25 cellular contexts compared by ENCODE assay signal in the genomic region with DNA sequence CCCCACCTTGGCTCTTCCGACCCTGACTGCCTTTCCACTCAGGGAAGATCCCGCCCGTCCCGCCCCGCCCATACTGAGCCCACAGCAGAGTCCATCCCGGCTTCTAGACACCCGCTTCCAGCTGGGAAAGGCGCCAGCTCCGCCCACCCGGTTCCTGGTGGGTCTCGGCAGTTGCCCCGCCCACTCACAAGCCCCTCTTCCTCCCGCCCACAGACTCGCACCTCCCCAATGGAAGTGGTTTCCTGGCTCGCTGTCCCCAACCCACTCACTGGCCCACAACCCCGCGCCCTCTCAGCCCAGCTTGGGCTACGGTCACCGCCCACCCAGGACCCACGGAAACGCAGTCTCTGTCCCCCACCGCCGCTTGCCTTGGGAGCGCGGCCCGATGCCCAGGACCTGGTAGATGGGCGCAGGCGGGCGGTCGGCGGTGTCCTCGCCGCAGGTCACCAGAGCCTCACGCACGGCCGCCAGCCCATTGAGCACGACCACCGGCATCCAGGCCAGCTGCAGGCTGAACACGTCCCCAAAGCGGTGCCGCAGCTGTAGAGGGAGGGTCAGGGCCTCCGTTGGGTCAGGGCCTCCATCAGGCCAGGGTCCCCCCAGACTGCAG.
"Had no signal": no experiment of that assay in that cellular context is flagged by ENCODE, and none has a peak within 500 bp of the region (broad histone marks: within the 10 kb centered on the region; RNA-seq: fewer than 3 reads in every experiment).

No MANE protein-coding gene starts in this region.

- H3K9me3 Mint-ChIP-seq: activated B cell treated with CpG ODN at 0.5 μM for 24 hours; activated CD4-positive, alpha-beta T cell treated with anti-CD3 and anti-CD28 coated beads, Interleukin-2, amount 10 ng/mL, durations not matched to agents 24 days and 14 days; activated naive CD4-positive, alpha-beta T cell treated with anti-CD3 and anti-CD28 coated beads, Interleukin-2, amount 50 U/mL, for 24 hours; activated T-cell treated with anti-CD3 and anti-CD28 coated beads, Interleukin-2, amount 50 U/mL, for 24 hours; activated T-helper 1 cell treated with anti-CD3 and anti-CD28 coated beads, Interleukin-12 subunit alpha, Interleukin-12 subunit beta, Interleukin-2, Interleukin-4 antibody, amounts not matched to agents 30 ng/mL and 10 ng/mL and 1 ng/mL, durations not matched to agents 14 hours and 24 hours and 36 hours had no signal

- H3K36me3 ChIP-seq: breast epithelium, MG63 had no signal

- DNase-seq: activated B cell treated with CpG ODN at 0.5 μM for 24 hours; activated CD4-positive, alpha-beta T cell treated with anti-CD3 and anti-CD28 coated beads for 1 hour; activated CD4-positive, alpha-beta T cell treated with anti-CD3 and anti-CD28 coated beads, Interleukin-2, amount 10 ng/mL, durations not matched to agents 24 days and 14 days; activated CD4-positive, alpha-beta T cell treated with anti-CD3 and anti-CD28 coated beads, Interleukin-2, amount 50 U/mL, for 48 hours; activated CD8-positive, alpha-beta memory T cell treated with anti-CD3 and anti-CD28 coated beads, Interleukin-2, amount 10 ng/mL, durations not matched to agents 7 days and 5 days; activated effector memory CD4-positive, alpha-beta T cell treated with Interleukin-2 at 50 U/mL for 16 hours; activated naive CD4-positive, alpha-beta T cell; activated T-cell treated with anti-CD3 and anti-CD28 coated beads, Interleukin-2, amount 50 U/mL, for 24 hours; caudate nucleus; MG63; MV-4-11; NCI-H1092 treated with DMSO at 0.1 percent for 48 hours; NCI-H1436; NCI-H1694 treated with DMSO at 0.1 percent for 48 hours; NCI-H2029 treated with DMSO at 0.1 percent for 48 hours; NCI-H345; NCI-H510A treated with DMSO at 0.1 percent for 48 hours; Peyer's patch; SHP77; T-helper 17 cell; T-helper 9 cell had no signal

- H3K27ac Mint-ChIP-seq: activated B cell treated with CpG ODN at 0.5 μM for 24 hours; activated CD8-positive, alpha-beta memory T cell treated with anti-CD3 and anti-CD28 coated beads, Interleukin-2, amount 10 ng/mL, durations not matched to agents 7 days and 5 days; activated T-cell treated with anti-CD3 and anti-CD28 coated beads, Interleukin-2, amount 50 U/mL, for 24 hours; activated T-helper 1 cell treated with anti-CD3 and anti-CD28 coated beads, Interleukin-12 subunit alpha, Interleukin-12 subunit beta, Interleukin-2, Interleukin-4 antibody, amounts not matched to agents 30 ng/mL and 10 ng/mL and 1 ng/mL, durations not matched to agents 14 hours and 24 hours and 36 hours; T-helper 17 cell had no signal

- ATAC-seq: activated CD8-positive, alpha-beta memory T cell treated with anti-CD3 and anti-CD28 coated beads, Interleukin-2, amount 10 ng/mL, durations not matched to agents 7 days and 5 days; T-helper 17 cell had no signal

- H3K27ac ChIP-seq: breast epithelium, KMS-11, Peyer's patch had no signal

- H3K4me2 ChIP-seq: KMS-11 had no signal

- H3K27me3 Mint-ChIP-seq: activated B cell treated with CpG ODN at 0.5 μM for 24 hours; activated CD4-positive, alpha-beta T cell treated with anti-CD3 and anti-CD28 coated beads, Interleukin-2, amount 10 ng/mL, durations not matched to agents 24 days and 14 days; activated CD8-positive, alpha-beta memory T cell treated with anti-CD3 and anti-CD28 coated beads, Interleukin-2, amount 10 ng/mL, durations not matched to agents 7 days and 5 days; activated naive CD4-positive, alpha-beta T cell treated with anti-CD3 and anti-CD28 coated beads, Interleukin-2, amount 50 U/mL, for 24 hours; activated T-cell treated with anti-CD3 and anti-CD28 coated beads, Interleukin-2, amount 50 U/mL, for 24 hours; T-helper 17 cell had no signal

- H3K4me3 Mint-ChIP-seq: activated B cell treated with CpG ODN at 0.5 μM for 24 hours; activated CD4-positive, alpha-beta T cell treated with anti-CD3 and anti-CD28 coated beads, Interleukin-2, amount 10 ng/mL, durations not matched to agents 24 days and 14 days; activated CD8-positive, alpha-beta memory T cell treated with anti-CD3 and anti-CD28 coated beads, Interleukin-2, amount 10 ng/mL, durations not matched to agents 7 days and 5 days; activated naive CD4-positive, alpha-beta T cell treated with anti-CD3 and anti-CD28 coated beads, Interleukin-2, amount 50 U/mL, for 24 hours; activated T-cell treated with anti-CD3 and anti-CD28 coated beads, Interleukin-2, amount 50 U/mL, for 24 hours; activated T-helper 1 cell treated with anti-CD3 and anti-CD28 coated beads, Interleukin-12 subunit alpha, Interleukin-12 subunit beta, Interleukin-2, Interleukin-4 antibody, amounts not matched to agents 30 ng/mL and 10 ng/mL and 1 ng/mL, durations not matched to agents 14 hours and 24 hours and 36 hours; T-helper 17 cell had no signal

- H3K27me3 ChIP-seq: breast epithelium, MG63, Peyer's patch had no signal

- H3K9me3 ChIP-seq: breast epithelium, MG63, Peyer's patch had no signal

- H3K9ac ChIP-seq: KMS-11 had no signal

- H3K4me1 ChIP-seq: breast epithelium, Peyer's patch had no signal

- H3K4me3 ChIP-seq: MG63, Peyer's patch had no signal

- H3K4me1 Mint-ChIP-seq: activated B cell treated with CpG ODN at 0.5 μM for 24 hours; activated CD4-positive, alpha-beta T cell treated with anti-CD3 and anti-CD28 coated beads, Interleukin-2, amount 10 ng/mL, durations not matched to agents 24 days and 14 days; activated CD8-positive, alpha-beta memory T cell treated with anti-CD3 and anti-CD28 coated beads, Interleukin-2, amount 10 ng/mL, durations not matched to agents 7 days and 5 days; activated naive CD4-positive, alpha-beta T cell treated with anti-CD3 and anti-CD28 coated beads, Interleukin-2, amount 50 U/mL, for 24 hours had no signal
